8 cellular contexts compared by ENCODE assay signal in genomic region chr5:181052928-181053759, GRCh38. TPM values are rescaled to one million over a fixed set of nuclear protein-coding genes. Genes with fewer than 3 reads are reported as not detected.
A peak's percentile ranks its signal among the peaks of the same experiment; 100 is the strongest.
DNase-seq lines count a peak whose midpoint lies in the region; ATAC-seq and TF ChIP-seq lines count a peak whose summit lies in the region.

No MANE protein-coding gene starts in this region.

- no peak overlapping the region for H3K27ac Mint-ChIP-seq in MCF 10A (ENCODE audit: low read depth, unreplicated experiment)

- POLR2A ChIA-PET in MCF 10A (lab: Yijun Ruan, JAX) = no interaction called here

- H3K36me3 ChIP-seq in gastrocnemius medialis = no peaks in the 10 kb centered on the region

- peaks cover 0 to 3% of the 10 kb centered on the region in 2 donors for H3K4me1 ChIP-seq in gastrocnemius medialis

- no peaks in the 10 kb centered on the region for H3K36me3 Mint-ChIP-seq in MCF 10A (ENCODE audit: insufficient read depth, unreplicated experiment)

- intact Hi-C loops in MCF 10A (cut with micrococcal nuclease) (no loop called here), left ventricle myocardium superior (cut with micrococcal nuclease) (no loop called here), gastrocnemius medialis (cut with DNase I; ENCODE audit: low total_unique reads) (loop anchor here (10.0 kb wide), 1 partner anchor 188 kb away; the partner anchor contains the start of gene ZFP62)

- no peak overlapping the region for H3K4me3 Mint-ChIP-seq in MCF 10A (ENCODE audit: unreplicated experiment)

- no TSS peak for BruUV-seq in MCF 10A (replicated peaks; lab: Mats Ljungman, UMichigan)

- TF ChIP-seq POLR2A in gastrocnemius medialis (IDR thresholded peaks at IDR 0.05) = no peak

- CTCF ChIA-PET in MCF 10A (lab: Yijun Ruan, JAX) = no interaction called here

- H3K27me3 Mint-ChIP-seq in MCF 10A (ENCODE audit: insufficient read depth, unreplicated experiment) = peaks cover 56% of the 10 kb centered on the region

- ATAC-seq in left ventricle myocardium superior = peak; percentile 58
- ATAC-seq in gastrocnemius medialis = peak in 1 of 2 donors; percentile 23

- peak overlapping the region in 3 of 4 donors; percentile 39 to 60 (median 58) for H3K27ac ChIP-seq in gastrocnemius medialis

- DNase-seq in T47D (ENCODE audit: low read depth in 1 of 2, low spot score in 1 of 2) (peak; percentile 52 to 76), MCF 10A (ENCODE audit: unreplicated experiment) (no peak), left ventricle myocardium superior (no peak), gastrocnemius medialis (no peak), mucosa of gallbladder (ENCODE audit: low spot score) (no peak), Kasumi-1 (lab: John Stamatoyannopoulos, UW) (no peak), NCI-H2081 treated with DMSO at 0.1 percent for 48 hours (lab: John Stamatoyannopoulos, UW) (no peak)
- DNase-seq in activated CD8-positive, alpha-beta memory T cell treated with anti-CD3 and anti-CD28 coated beads, Interleukin-2, amount 50 U/mL, for 48 hours = peak; percentile 62

- H3K9me3 Mint-ChIP-seq in MCF 10A (ENCODE audit: unreplicated experiment) = no peaks in the 10 kb centered on the region

- H3K27me3 ChIP-seq in gastrocnemius medialis = peaks cover 60 to 72% (median 63%) of the 10 kb centered on the region in 3 donors

- peaks cover 9% of the 10 kb centered on the region for H3K4me1 Mint-ChIP-seq in MCF 10A (ENCODE audit: insufficient read depth, unreplicated experiment)

- TF ChIP-seq CTCF in MCF 10A (IDR thresholded peaks at IDR 0.05; ENCODE audit: unreplicated experiment) = no peak
- no peak for TF ChIP-seq CTCF in gastrocnemius medialis (IDR thresholded peaks at IDR 0.05 in 4 of 5, conservative IDR thresholded peaks at IDR 0.05 in 1 of 5)

- peak overlapping the region; percentile 27 to 55 (median 42) for H3K4me3 ChIP-seq in gastrocnemius medialis

- H3K9me3 ChIP-seq in gastrocnemius medialis = no peaks in the 10 kb centered on the region

- in situ Hi-C loops in T47D (cut with HindIII; ENCODE audit: low pct_unique_long_range_greater_than_20kb, low sequenced_read_pairs) = no loop called here
- in situ Hi-C loops in gastrocnemius medialis (cut with MboI; ENCODE audit: low sequenced_read_pairs in 4 of 4) = no loop called here

RNA-seq across cellular contexts. Expression of gene BTNL9, which starts 13.1 kb away (rescaled TPM):
- total RNA-seq in MCF 10A (2022) (not detected in 2 replicates), left ventricle myocardium superior (37.8 TPM), gastrocnemius medialis (10 to 100 TPM; 14.5 to 28.6 (median 20.1) TPM), mucosa of gallbladder (11.5 TPM)

Comparison
In these comparisons a context has a peak if more than half of its experiments do, and no peak if none do; other contexts are left out.
1. DNase-seq: peak in T47D (2 of 2) and activated CD8-positive, alpha-beta memory T cell treated with anti-CD3 and anti-CD28 coated beads, Interleukin-2, amount 50 U/mL, for 48 hours (single experiment); none in MCF 10A (single experiment), left ventricle myocardium superior (single experiment), gastrocnemius medialis (0 of 2), mucosa of gallbladder (single experiment), Kasumi-1 (0 of 2) and NCI-H2081 treated with DMSO at 0.1 percent for 48 hours (single experiment).
2. RNA of gene BTNL9, which starts 13.1 kb away (total RNA-seq): 37.8 TPM in left ventricle myocardium superior (single experiment), 14.5 to 28.6 TPM in gastrocnemius medialis and 11.5 TPM in mucosa of gallbladder (single experiment); not detected in MCF 10A; every median in the first group is over 10 times any median in the second.